ENCODE assay signal across 12 cellular contexts in genomic region chr16:85199880-85200279, GRCh38.
"Had no signal": no experiment of that assay in that cellular context is flagged by ENCODE, and none has a peak within 500 bp of the region (broad histone marks: within the 10 kb centered on the region; RNA-seq: fewer than 3 reads in every experiment).

No MANE protein-coding gene starts in this region.

- DNase-seq: activated B cell treated with CpG ODN at 0.5 μM for 24 hours; activated CD4-positive, alpha-beta T cell treated with anti-CD3 and anti-CD28 coated beads, Interleukin-2, amount 10 ng/mL, durations not matched to agents 24 days and 14 days; activated naive CD4-positive, alpha-beta T cell treated with anti-CD3 and anti-CD28 coated beads, Interleukin-2, amount 10 ng/mL, durations not matched to agents 7 days and 5 days; amygdala; brain microvascular endothelial cell; dermis blood vessel endothelial cell; immature natural killer cell; ovary; stimulated activated CD4-positive, alpha-beta T cell treated with anti-CD3 and anti-CD28 coated beads, Interleukin-4, amount 100 ng/mL, for 4 hours; stimulated activated naive CD8-positive, alpha-beta T cell treated with anti-CD3 and anti-CD28 coated beads, Interleukin-15, amount 100 ng/mL, for 72 hours; testis had no signal

- H3K27ac Mint-ChIP-seq: activated B cell treated with CpG ODN at 0.5 μM for 24 hours; activated CD4-positive, alpha-beta T cell treated with anti-CD3 and anti-CD28 coated beads, Interleukin-2, amount 10 ng/mL, durations not matched to agents 24 days and 14 days; activated naive CD4-positive, alpha-beta T cell treated with anti-CD3 and anti-CD28 coated beads, Interleukin-2, amount 10 ng/mL, durations not matched to agents 7 days and 5 days; immature natural killer cell; stimulated activated naive CD8-positive, alpha-beta T cell treated with anti-CD3 and anti-CD28 coated beads, Interleukin-15, amount 100 ng/mL, for 72 hours; T-helper 1 cell treated with Interleukin-12 subunit alpha and Interleukin-12 subunit beta and Interleukin-4 antibody, amounts not matched to agents 30 μg/mL and 1 μg/mL, for 36 hours had no signal

- H3K4me1 Mint-ChIP-seq: activated B cell treated with CpG ODN at 0.5 μM for 24 hours; activated CD4-positive, alpha-beta T cell treated with anti-CD3 and anti-CD28 coated beads, Interleukin-2, amount 10 ng/mL, durations not matched to agents 24 days and 14 days; activated naive CD4-positive, alpha-beta T cell treated with anti-CD3 and anti-CD28 coated beads, Interleukin-2, amount 10 ng/mL, durations not matched to agents 7 days and 5 days; immature natural killer cell; stimulated activated naive CD8-positive, alpha-beta T cell treated with anti-CD3 and anti-CD28 coated beads, Interleukin-15, amount 100 ng/mL, for 72 hours had no signal

- H3K27me3 ChIP-seq: brain microvascular endothelial cell, ovary, testis had no signal

- H3K27ac ChIP-seq: brain microvascular endothelial cell had no signal

- H3K9me3 Mint-ChIP-seq: activated B cell treated with CpG ODN at 0.5 μM for 24 hours; activated CD4-positive, alpha-beta T cell treated with anti-CD3 and anti-CD28 coated beads, Interleukin-2, amount 10 ng/mL, durations not matched to agents 24 days and 14 days; activated naive CD4-positive, alpha-beta T cell treated with anti-CD3 and anti-CD28 coated beads, Interleukin-2, amount 10 ng/mL, durations not matched to agents 7 days and 5 days; immature natural killer cell; stimulated activated naive CD8-positive, alpha-beta T cell treated with anti-CD3 and anti-CD28 coated beads, Interleukin-15, amount 100 ng/mL, for 72 hours; T-helper 1 cell treated with Interleukin-12 subunit alpha and Interleukin-12 subunit beta and Interleukin-4 antibody, amounts not matched to agents 30 μg/mL and 1 μg/mL, for 36 hours had no signal

- H3K27me3 Mint-ChIP-seq: activated CD4-positive, alpha-beta T cell treated with anti-CD3 and anti-CD28 coated beads, Interleukin-2, amount 10 ng/mL, durations not matched to agents 24 days and 14 days; activated naive CD4-positive, alpha-beta T cell treated with anti-CD3 and anti-CD28 coated beads, Interleukin-2, amount 10 ng/mL, durations not matched to agents 7 days and 5 days; stimulated activated naive CD8-positive, alpha-beta T cell treated with anti-CD3 and anti-CD28 coated beads, Interleukin-15, amount 100 ng/mL, for 72 hours had no signal

- H3K36me3 ChIP-seq: brain microvascular endothelial cell, ovary had no signal

- H3K9me3 ChIP-seq: ovary, testis had no signal

- H3K4me3 ChIP-seq: ovary, testis had no signal

- H3K36me3 Mint-ChIP-seq: activated naive CD4-positive, alpha-beta T cell treated with anti-CD3 and anti-CD28 coated beads, Interleukin-2, amount 10 ng/mL, durations not matched to agents 7 days and 5 days; immature natural killer cell had no signal

- ATAC-seq: stimulated activated naive CD8-positive, alpha-beta T cell treated with anti-CD3 and anti-CD28 coated beads, Interleukin-15, amount 100 ng/mL, for 72 hours had no signal

- H3K4me3 Mint-ChIP-seq: activated B cell treated with CpG ODN at 0.5 μM for 24 hours; activated CD4-positive, alpha-beta T cell treated with anti-CD3 and anti-CD28 coated beads, Interleukin-2, amount 10 ng/mL, durations not matched to agents 24 days and 14 days; activated naive CD4-positive, alpha-beta T cell treated with anti-CD3 and anti-CD28 coated beads, Interleukin-2, amount 10 ng/mL, durations not matched to agents 7 days and 5 days; immature natural killer cell; stimulated activated naive CD8-positive, alpha-beta T cell treated with anti-CD3 and anti-CD28 coated beads, Interleukin-15, amount 100 ng/mL, for 72 hours; T-helper 1 cell treated with Interleukin-12 subunit alpha and Interleukin-12 subunit beta and Interleukin-4 antibody, amounts not matched to agents 30 μg/mL and 1 μg/mL, for 36 hours had no signal
